In genomic region chr10:16773334-16773733, GRCh38 we compare ENCODE assay signal across 1 cellular context.
TF ChIP-seq lines count a peak whose summit lies in the region.

No MANE protein-coding gene starts in this region.

TF ChIP-seq in GM23338, 12 proteins besides CTCF, POLR2A, EP300 and RAD21 (continued from another document):
- no peak for TF ChIP-seq ZNF462 (CRISPR knock-in tag; IDR thresholded peaks at IDR 0.05)
- no peak for TF ChIP-seq ETS1 (IDR thresholded peaks at IDR 0.05)
- TF ChIP-seq ZNF331 (CRISPR knock-in tag; IDR thresholded peaks at IDR 0.05; ENCODE audit: low read depth), result no peak
- TF ChIP-seq CREB1 (CRISPR knock-in tag; IDR thresholded peaks at IDR 0.05; ENCODE audit: low read depth), result no peak
- no peak for TF ChIP-seq ZNF114 (CRISPR knock-in tag; IDR thresholded peaks at IDR 0.05)
TF ChIP-seq in GM23338: peak in this region for 0.
